ENCODE assay signal across 8 cellular contexts in the genomic region with DNA sequence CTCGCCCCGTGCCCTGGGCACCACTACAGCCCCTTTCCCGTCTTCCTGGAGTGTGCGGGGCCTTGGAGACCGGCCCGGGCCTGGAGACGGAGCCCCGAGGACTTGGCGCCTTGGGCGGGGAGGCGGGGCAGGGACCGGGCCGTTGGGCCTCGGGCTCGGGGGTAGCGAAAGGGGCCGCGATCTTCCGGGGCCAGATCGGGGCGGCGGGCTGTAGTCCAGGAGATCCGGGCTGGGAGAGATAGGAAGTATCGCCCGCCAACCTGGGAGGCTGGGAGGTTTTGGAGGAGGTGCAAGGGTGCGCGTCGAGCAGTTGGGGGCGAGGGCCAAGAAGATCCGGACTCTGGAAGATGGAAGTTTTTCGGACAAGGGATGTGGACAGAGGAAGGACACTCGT. TPM values are rescaled to one million over a fixed set of nuclear protein-coding genes. Genes with fewer than 3 reads are reported as not detected.
A peak's percentile ranks its signal among the peaks of the same experiment; 100 is the strongest.
DNase-seq lines count a peak whose midpoint lies in the region; ATAC-seq and TF ChIP-seq lines count a peak whose summit lies in the region.

No MANE protein-coding gene starts in this region.

- no peaks in the 10 kb centered on the region for H3K27me3 ChIP-seq in mucosa of rectum (ENCODE audit: control insufficient read depth in 2 of 2, insufficient read depth in 2 of 2, low read length in 2 of 2)
- H3K27me3 ChIP-seq in tibial nerve = no peaks in the 10 kb centered on the region

- no peak for TF ChIP-seq EP300 in tibial nerve (IDR thresholded peaks at IDR 0.05)

- DNase-seq in SK-MEL-5 (ENCODE audit: low read depth, low spot score) (peak; percentile 26), tibial nerve (ENCODE audit: low spot score in 2 of 2) (no peak), NCI-H146 (lab: John Stamatoyannopoulos, UW) (no peak)
- DNase-seq in effector memory CD8-positive, alpha-beta T cell = peak in 1 of 3 experiments; percentile 31

- H3K4me1 Mint-ChIP-seq in effector memory CD8-positive, alpha-beta T cell (ENCODE audit: low read depth in 2 of 2) = peaks cover 33 to 37% of the 10 kb centered on the region in 2 donors

- H3K4me3 ChIP-seq in mucosa of rectum (ENCODE audit: low read length in 2 of 2) (peak overlapping the region; percentile 79 to 89), tibial nerve (peak overlapping the region; percentile 82 to 100 (median 94))

- in situ Hi-C loops in SK-MEL-5 (cut with HindIII; ENCODE audit: low pct_unique_long_range_greater_than_20kb, low sequenced_read_pairs) = no loop called here

- H3K9ac ChIP-seq in mucosa of rectum (ENCODE audit: low read depth in 1 of 2, low read length in 2 of 2) = peak overlapping the region; percentile 76 to 93

- no peaks in the 10 kb centered on the region for H3K27me3 Mint-ChIP-seq in effector memory CD8-positive, alpha-beta T cell

- H3K4me1 ChIP-seq in mucosa of rectum (ENCODE audit: control insufficient read depth in 2 of 2, insufficient read depth in 2 of 2, low read length in 2 of 2) (peaks cover 7 to 9% of the 10 kb centered on the region in 2 donors), tibial nerve (peaks cover 0 to 53% (median 19%) of the 10 kb centered on the region in 4 donors)

- 0 to 1% methylated on average over 20 to 29 of the region's 32 CpGs for WGBS in tibial nerve, 2 donors

- H3K4me3 Mint-ChIP-seq in effector memory CD8-positive, alpha-beta T cell = peak overlapping the region; percentile 96 to 98

- TF ChIP-seq CTCF in 22Rv1 (IDR thresholded peaks at IDR 0.05) (no peak), tibial nerve (IDR thresholded peaks at IDR 0.05) (no peak)

- TF ChIP-seq POLR2A in tibial nerve (IDR thresholded peaks at IDR 0.05) = no peak

- H3K9me3 Mint-ChIP-seq in effector memory CD8-positive, alpha-beta T cell = no peaks in the 10 kb centered on the region

- H3K27ac ChIP-seq in 22Rv1 (peak overlapping the region; percentile 63), mucosa of rectum (ENCODE audit: low read depth in 2 of 2, low read length in 2 of 2) (peak overlapping the region; percentile 61 to 87), tibial nerve (peak overlapping the region; percentile 37 to 90 (median 79))

- H3K9me3 ChIP-seq in mucosa of rectum (ENCODE audit: control insufficient read depth in 2 of 2, low read length in 2 of 2) (no peaks in the 10 kb centered on the region), tibial nerve (no peaks in the 10 kb centered on the region)

- peak overlapping the region; percentile 84 to 93 for H3K27ac Mint-ChIP-seq in effector memory CD8-positive, alpha-beta T cell

- peak; percentile 22 for ATAC-seq in GM18520 (IDR thresholded peaks at IDR 0.05; ENCODE audit: unreplicated experiment)
- ATAC-seq in HG02981 (IDR thresholded peaks at IDR 0.05; ENCODE audit: unreplicated experiment) = peak; percentile 34
- peak; percentile 38 for ATAC-seq in effector memory CD8-positive, alpha-beta T cell (replicated peaks)

- H3K36me3 Mint-ChIP-seq in effector memory CD8-positive, alpha-beta T cell (ENCODE audit: insufficient read depth) = peaks cover 27% of the 10 kb centered on the region

- H3K36me3 ChIP-seq in mucosa of rectum (ENCODE audit: control insufficient read depth in 2 of 2, insufficient read depth in 2 of 2, low read length in 2 of 2) (no peaks in the 10 kb centered on the region), tibial nerve (no peaks in the 10 kb centered on the region)

RNA-seq across cellular contexts. Expression of a gene that starts 0.5 kb away (rescaled TPM):
- total RNA-seq in SK-MEL-5 (2014; rRNA removed; shearing (Covaris generic)) = 17.6 and 22.6 TPM in 2 replicates
- polyA plus RNA-seq in SK-MEL-5 (2015; cell fraction: cytosol; rRNA removed) = 32.9 and 36.3 TPM in 2 replicates
- polyA plus RNA-seq in SK-MEL-5 (2015; cell fraction: nucleus; rRNA removed) = 12.6 and 23.0 TPM in 2 replicates
- 10 to 100 TPM; 22.2 to 72.6 (median 29.0) TPM for total RNA-seq in tibial nerve

RNA-seq across cellular contexts. Expression of a gene that starts 15.1 kb away (rescaled TPM):
- 38.0 and 39.6 TPM in 2 replicates for total RNA-seq in SK-MEL-5 (2014; rRNA removed; shearing (Covaris generic))
- 22.7 and 30.7 TPM in 2 replicates for polyA plus RNA-seq in SK-MEL-5 (2015; cell fraction: cytosol; rRNA removed)
- polyA plus RNA-seq in SK-MEL-5 (2015; cell fraction: nucleus; rRNA removed) = 10.7 and 12.7 TPM in 2 replicates
- 10 to 100 TPM in 1 of 4 donors, 1 to 10 TPM in 3; 6.3 to 12.3 (median 9.2) TPM for total RNA-seq in tibial nerve
